Comparison of ENCODE assay signal across 16 cellular contexts in the genomic region with DNA sequence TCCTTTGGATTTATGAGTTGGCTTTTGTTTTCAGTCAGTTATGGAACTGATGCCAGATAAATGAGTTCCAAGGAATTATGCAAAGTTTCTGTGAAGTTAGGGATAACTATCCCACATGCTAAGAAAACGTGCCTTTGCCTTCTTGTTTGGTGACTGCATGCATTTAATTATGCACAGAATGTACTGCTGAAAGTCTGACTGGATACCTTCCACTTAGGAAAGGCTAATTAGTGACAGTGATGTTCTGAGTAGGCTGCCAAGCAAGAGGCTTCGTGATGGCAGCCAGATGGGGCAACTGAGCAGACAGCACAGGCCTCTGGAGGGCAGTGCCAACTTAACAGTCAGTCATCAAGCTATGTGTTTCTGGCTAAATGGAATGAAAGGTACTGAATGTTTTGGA.
DNase-seq lines count a peak whose midpoint lies in the region; ATAC-seq, FAIRE-seq and TF ChIP-seq lines count a peak whose summit lies in the region.
"Had no signal": no experiment of that assay in that cellular context is flagged by ENCODE, and none has a peak within 500 bp of the region (broad histone marks: within the 10 kb centered on the region; RNA-seq: fewer than 3 reads in every experiment).

No MANE protein-coding gene starts in this region.

- no peak overlapping the region for H2BK5ac ChIP-seq in H1 (ENCODE audit: low read depth, low read length)

- H4K8ac ChIP-seq in H1 (ENCODE audit: extremely low read depth, insufficient read depth, low read length) = no peak overlapping the region

- no peak overlapping the region for H3K4ac ChIP-seq in H1 (replicated peaks; ENCODE audit: insufficient read length, low read depth, low read length)

- no peak overlapping the region for H2AK5ac ChIP-seq in H1 (ENCODE audit: low read depth, low read length)

- H3K4me1 ChIP-seq in H1 (replicated peaks in 1 of 4; ENCODE audit: control insufficient read depth in 3 of 4, insufficient read depth in 4 of 4, low read length in 3 of 4) = no peaks in the 10 kb centered on the region
- peaks cover 7% of the 10 kb centered on the region for H3K4me1 ChIP-seq in vagina

- H4K5ac ChIP-seq in H1 (ENCODE audit: insufficient read length, low read depth, low read length) = no peak overlapping the region

- H2BK120ac ChIP-seq in H1 (replicated peaks; ENCODE audit: low read depth, low read length) = no peak overlapping the region

- no peak for DNase-seq in GM06990 (ENCODE audit: extremely low read depth, insufficient read length)
- DNase-seq in NCI-H1694 (lab: John Stamatoyannopoulos, UW) = peak; percentile 22
- DNase-seq in H1 (ENCODE audit: low read depth in 1 of 2, low spot score in 2 of 2) = peak in 1 of 2 experiments; percentile 7
- DNase-seq in osteocyte (ENCODE audit: extremely low spot score, unreplicated experiment) = no peak
- DNase-seq in SHP77 treated with DMSO at 0.1 percent for 48 hours (lab: John Stamatoyannopoulos, UW) = no peak
- DNase-seq in activated naive CD8-positive, alpha-beta T cell treated with anti-CD3 and anti-CD28 coated beads, Interleukin-2, amount 50 U/mL, for 24 hours = no peak
- DNase-seq in vagina (ENCODE audit: extremely low spot score in 2 of 2) = no peak
- DNase-seq: activated naive CD8-positive, alpha-beta T cell treated with anti-CD3 and anti-CD28 coated beads for 36 hours; erythroblast; GDM1; MM.1S; retina had no signal

- H4K20me1 ChIP-seq in H1 (replicated peaks in 1 of 2; ENCODE audit: control insufficient read depth in 1 of 2, insufficient read depth in 2 of 2, low read length in 2 of 2) = no peaks in the 10 kb centered on the region

- no peak overlapping the region for H2BK15ac ChIP-seq in H1 (ENCODE audit: low read length)

- ATAC-seq in GM19324 (IDR thresholded peaks at IDR 0.05; ENCODE audit: low FRiP score, unreplicated experiment) = no peak
- ATAC-seq in activated naive CD8-positive, alpha-beta T cell treated with anti-CD3 and anti-CD28 coated beads, Interleukin-2, amount 50 U/mL, for 24 hours = no peak
- ATAC-seq: activated CD4-positive, CD25-positive, alpha-beta regulatory T cell treated with anti-CD3 and anti-CD28 coated beads, Interleukin-2, amount 50 U/mL, for 24 hours had no signal

- POLR2A ChIA-PET in H1 (lab: Charles Lee; ENCODE audit: partially characterized antibody) = no interaction called here

- no peak overlapping the region for H3K56ac ChIP-seq in H1 (replicated peaks; ENCODE audit: insufficient read length, low read depth, low read length)

- no peak overlapping the region for H3K9ac ChIP-seq in H1 (replicated peaks in 1 of 4; ENCODE audit: extremely low read depth in 1 of 4, low read depth in 3 of 4, low read length in 3 of 4)

- CTCF ChIA-PET in H1 (lab: Charles Lee; ENCODE audit: partially characterized antibody) = interaction anchor here (0.6 to 5.5 kb wide), 10 partner anchors 13 to 1226 kb away, joined by 3 to 32 read pairs (median 4); no protein-coding TSS in a partner anchor

- peak; percentile 6 for TF ChIP-seq CTCF in GM06990 (IDR thresholded peaks at IDR 0.05; ENCODE audit: insufficient read depth, low read length, poor library complexity, severe bottlenecking)
- peak; percentile 59 to 80 (median 60) for TF ChIP-seq CTCF in H1 (IDR thresholded peaks at IDR 0.05; ENCODE audit: control extremely low read depth in 1 of 3, insufficient read depth in 1 of 3, low read depth in 1 of 3, low read length in 3 of 3)
- peak; percentile 45 for TF ChIP-seq CTCF in osteocyte (IDR thresholded peaks at IDR 0.05)
- TF ChIP-seq CTCF in vagina (IDR thresholded peaks at IDR 0.05) = no peak

- H2AFZ ChIP-seq in H1 (ENCODE audit: low read length) = no peak overlapping the region

- no peak overlapping the region for H4K91ac ChIP-seq in H1 (replicated peaks; ENCODE audit: insufficient read length, low read length)

- H3K23me2 ChIP-seq in H1 (ENCODE audit: low read depth, low read length) = no peaks in the 10 kb centered on the region

- WGBS in H1 (ENCODE audit: extremely low coverage in 1 of 2, insufficient coverage in 1 of 2, insufficient read length in 1 of 2, insufficient replicate concordance in 2 of 2, low coverage in 1 of 2, low lambda C conversion rate in 2 of 2, missing lambda C conversion rate in 1 of 2), 2 experiments = 60% methylated on average over 2 of the region's 2 CpGs; no CpG with 5 or more reads in 1 of the 2 experiments

- H3K9me3 ChIP-seq in H1 (ENCODE audit: insufficient read depth in 2 of 2, low read depth in 1 of 2, low read length in 1 of 2) (peaks cover 0 to 5% of the 10 kb centered on the region in 2 experiments; a peak in 1 of 4 replicates), vagina (no peaks in the 10 kb centered on the region)

- H2BK20ac ChIP-seq in H1 (ENCODE audit: low read length) = no peak overlapping the region

- H3K36me3 Mint-ChIP-seq in osteocyte (ENCODE audit: unreplicated experiment) = peaks cover 2% of the 10 kb centered on the region
- H3K36me3 Mint-ChIP-seq in activated naive CD8-positive, alpha-beta T cell treated with anti-CD3 and anti-CD28 coated beads, Interleukin-2, amount 50 U/mL, for 24 hours (ENCODE audit: low read depth) = no peaks in the 10 kb centered on the region
- H3K36me3 Mint-ChIP-seq: activated naive CD8-positive, alpha-beta T cell treated with anti-CD3 and anti-CD28 coated beads for 36 hours had no signal

- no peak for TF ChIP-seq EP300 in H1 (IDR thresholded peaks at IDR 0.05; ENCODE audit: borderline replicate concordance in 1 of 2, low read depth in 2 of 2, low read length in 2 of 2)

- no peak overlapping the region for H3K23ac ChIP-seq in H1 (ENCODE audit: insufficient read length)

- no peak overlapping the region for H3K4me3 Mint-ChIP-seq in osteocyte (ENCODE audit: unreplicated experiment)
- H3K4me3 Mint-ChIP-seq in activated naive CD8-positive, alpha-beta T cell treated with anti-CD3 and anti-CD28 coated beads, Interleukin-2, amount 50 U/mL, for 24 hours = no peak overlapping the region
- H3K4me3 Mint-ChIP-seq: activated naive CD8-positive, alpha-beta T cell treated with anti-CD3 and anti-CD28 coated beads for 36 hours had no signal

- H3K36me3 ChIP-seq in GM06990 (ENCODE audit: control insufficient read depth, insufficient read depth, low read length) (no peaks in the 10 kb centered on the region), H1 (ENCODE audit: control insufficient read depth in 2 of 4, insufficient read depth in 4 of 4, low read length in 3 of 4) (no peaks in the 10 kb centered on the region), vagina (no peaks in the 10 kb centered on the region)

- no peaks in the 10 kb centered on the region for H3K27me3 ChIP-seq in GM06990 (replicated peaks; ENCODE audit: control insufficient read depth, insufficient read depth, low read length)
- no peaks in the 10 kb centered on the region for H3K27me3 ChIP-seq in H1 (replicated peaks in 1 of 4; ENCODE audit: control insufficient read depth in 3 of 4, extremely low read depth in 1 of 4, insufficient read depth in 3 of 4, low read length in 3 of 4)
- H3K27me3 ChIP-seq in vagina = no peaks in the 10 kb centered on the region

- peak; percentile 60 to 68 for TF ChIP-seq RAD21 in H1 (IDR thresholded peaks at IDR 0.05 in 1 of 2, conservative IDR thresholded peaks at IDR 0.05 in 1 of 2; ENCODE audit: low read depth in 2 of 2, low read length in 2 of 2)

- H3K27ac ChIP-seq in H1 (ENCODE audit: low read depth, low read length) (no peak overlapping the region), vagina (no peak overlapping the region)

- H3K14ac ChIP-seq in H1 (ENCODE audit: insufficient read length) = no peak overlapping the region

- no peak overlapping the region for H3K18ac ChIP-seq in H1 (ENCODE audit: extremely low read depth, low read length)

- no peak overlapping the region for H2BK12ac ChIP-seq in H1 (ENCODE audit: low read depth, low read length)

- H3K79me2 ChIP-seq in H1 (ENCODE audit: control insufficient read depth in 1 of 2, insufficient read depth in 2 of 2, low read length in 2 of 2) = no peaks in the 10 kb centered on the region

- no peak for TF ChIP-seq POLR2A in H1 (IDR thresholded peaks at IDR 0.05; ENCODE audit: control extremely low read depth in 1 of 2, low read depth in 2 of 2, low read length in 2 of 2)
- TF ChIP-seq POLR2A in vagina (IDR thresholded peaks at IDR 0.05) = no peak

- peaks cover 14% of the 10 kb centered on the region for H3K4me1 Mint-ChIP-seq in osteocyte (ENCODE audit: unreplicated experiment)
- H3K4me1 Mint-ChIP-seq in activated naive CD8-positive, alpha-beta T cell treated with anti-CD3 and anti-CD28 coated beads, Interleukin-2, amount 50 U/mL, for 24 hours = no peaks in the 10 kb centered on the region
- H3K4me1 Mint-ChIP-seq: activated naive CD8-positive, alpha-beta T cell treated with anti-CD3 and anti-CD28 coated beads for 36 hours had no signal

- H3K4me3 ChIP-seq in GM06990 (replicated peaks; ENCODE audit: low read depth, low read length) = no peak overlapping the region
- no peak overlapping the region for H3K4me3 ChIP-seq in H1 (ENCODE audit: extremely low read depth in 1 of 4, insufficient read depth in 2 of 4, low read depth in 3 of 4, low read length in 4 of 4)
- no peak overlapping the region for H3K4me3 ChIP-seq in vagina
- H3K4me3 ChIP-seq: lung had no signal

- no peaks in the 10 kb centered on the region for H3K27me3 Mint-ChIP-seq in osteocyte (ENCODE audit: unreplicated experiment)
- H3K27me3 Mint-ChIP-seq in activated naive CD8-positive, alpha-beta T cell treated with anti-CD3 and anti-CD28 coated beads, Interleukin-2, amount 50 U/mL, for 24 hours = no peaks in the 10 kb centered on the region

- FAIRE-seq in H1 (lab: Jason Lieb, UNC) = peak; percentile 42
- FAIRE-seq: GM19239 had no signal

- intact Hi-C loops in vagina (cut with DNase I) = no loop called here

- H3K9me3 Mint-ChIP-seq in osteocyte (ENCODE audit: unreplicated experiment) = peaks cover 8% of the 10 kb centered on the region
- no peaks in the 10 kb centered on the region for H3K9me3 Mint-ChIP-seq in activated naive CD8-positive, alpha-beta T cell treated with anti-CD3 and anti-CD28 coated beads, Interleukin-2, amount 50 U/mL, for 24 hours
- H3K9me3 Mint-ChIP-seq: activated naive CD8-positive, alpha-beta T cell treated with anti-CD3 and anti-CD28 coated beads for 36 hours had no signal

- H3K4me2 ChIP-seq in H1 (ENCODE audit: insufficient read depth in 1 of 2, low read depth in 2 of 2, low read length in 2 of 2) = no peak overlapping the region

- H3K79me1 ChIP-seq in H1 (ENCODE audit: low read depth, low read length) = no peaks in the 10 kb centered on the region

- no peak overlapping the region for H3K27ac Mint-ChIP-seq in osteocyte (ENCODE audit: unreplicated experiment)
- H3K27ac Mint-ChIP-seq in activated naive CD8-positive, alpha-beta T cell treated with anti-CD3 and anti-CD28 coated beads, Interleukin-2, amount 50 U/mL, for 24 hours = no peak overlapping the region
- H3K27ac Mint-ChIP-seq: activated naive CD8-positive, alpha-beta T cell treated with anti-CD3 and anti-CD28 coated beads for 36 hours had no signal

TF ChIP-seq in H1, 55 proteins besides CTCF, POLR2A, EP300 and RAD21:
- no peak for TF ChIP-seq MAFK (IDR thresholded peaks at IDR 0.05; ENCODE audit: low read depth, low read length)
- 0 out of 2 replicates have a peak, but pooled peaks have one; percentile 13 for TF ChIP-seq YY1 (IDR thresholded peaks at IDR 0.05; ENCODE audit: low read depth, low read length)

Comparison
In these comparisons a context has a peak if more than half of its experiments do, and no peak if none do; other contexts are left out.
1. CTCF ChIP-seq: peak in GM06990 (single experiment), H1 (3 of 3) and osteocyte (single experiment); none in vagina (0 of 3).